ENCODE assay signal across 1 cellular context in genomic region chr2:186868344-186868743, GRCh38.
TF ChIP-seq lines count a peak whose summit lies in the region.

No MANE protein-coding gene starts in this region.

TF ChIP-seq in endothelial cell of umbilical vein, 7 proteins besides CTCF, POLR2A, EP300 and RAD21:
- no peak for TF ChIP-seq POLR2AphosphoS5 (IDR thresholded peaks at IDR 0.05; ENCODE audit: insufficient read depth, low read depth, low read length)
- TF ChIP-seq FOS (IDR thresholded peaks at IDR 0.05; ENCODE audit: borderline replicate concordance, insufficient read depth, low read length) = no peak
TF ChIP-seq in endothelial cell of umbilical vein: peak in this region for 0.
